Comparison of ENCODE assay signal across 25 cellular contexts in genomic region chr12:8911606-8912268, GRCh38. TPM values are rescaled to one million over a fixed set of nuclear protein-coding genes. Genes with fewer than 3 reads are reported as not detected.
DNase-seq lines count a peak whose midpoint lies in the region; ATAC-seq, FAIRE-seq and TF ChIP-seq lines count a peak whose summit lies in the region.
"Had no signal": no experiment of that assay in that cellular context is flagged by ENCODE, and none has a peak within 500 bp of the region (broad histone marks: within the 10 kb centered on the region; RNA-seq: fewer than 3 reads in every experiment).

No MANE protein-coding gene starts in this region.

- no peak overlapping the region for H4K8ac ChIP-seq in H1 (ENCODE audit: extremely low read depth, insufficient read depth, low read length)

- peak in 1 of 2 experiments; percentile 91; a peak in 2 of 3 replicates for TF ChIP-seq EP300 in H1 (IDR thresholded peaks at IDR 0.05; ENCODE audit: borderline replicate concordance in 1 of 2, low read depth in 2 of 2, low read length in 2 of 2)

- H3K36me3 ChIP-seq in HUES64 (ENCODE audit: insufficient read depth, low read length) (peaks cover 4% of the 10 kb centered on the region; the same call in 1 of the 2 replicates), H1 (ENCODE audit: control insufficient read depth in 2 of 4, insufficient read depth in 4 of 4, low read length in 3 of 4) (peaks cover 0 to 9% (median 0%) of the 10 kb centered on the region in 4 experiments; a peak in 1 of 8 replicates), aorta (ENCODE audit: control insufficient read depth in 1 of 2, insufficient read depth in 2 of 2, low read length in 1 of 2) (no peaks in the 10 kb centered on the region)
- H3K36me3 ChIP-seq: esophagus muscularis mucosa, gastrocnemius medialis, neutrophil, thoracic aorta had no signal

- no peak overlapping the region for H3K14ac ChIP-seq in H1 (ENCODE audit: insufficient read length)

- peak overlapping the region; percentile 87 for H4K91ac ChIP-seq in H1 (replicated peaks; ENCODE audit: insufficient read length, low read length)

- TF ChIP-seq POLR2A in H1 (IDR thresholded peaks at IDR 0.05; ENCODE audit: control extremely low read depth in 1 of 2, low read depth in 2 of 2, low read length in 2 of 2), result peak; percentile 56 to 57
- TF ChIP-seq POLR2A in H54 (IDR thresholded peaks at IDR 0.05; ENCODE audit: low read depth, low read length), result no peak

- intact Hi-C loops in aorta (cut with DNase I), result loop anchor here in 1 of 2 donors (5.0 kb wide), 1 partner anchor 41 kb away; no protein-coding TSS in a partner anchor

- no peak overlapping the region for H2BK15ac ChIP-seq in H1 (ENCODE audit: low read length)

- H2AK5ac ChIP-seq in H1 (ENCODE audit: low read depth, low read length), result no peak overlapping the region

- H2BK120ac ChIP-seq in H1 (replicated peaks; ENCODE audit: low read depth, low read length), result peak overlapping the region; percentile 13

- no peak for TF ChIP-seq RAD21 in H1 (IDR thresholded peaks at IDR 0.05 in 1 of 2, conservative IDR thresholded peaks at IDR 0.05 in 1 of 2; ENCODE audit: low read depth in 2 of 2, low read length in 2 of 2)

- H3K23ac ChIP-seq in H1 (ENCODE audit: insufficient read length), result no peak overlapping the region

- peaks cover 32% of the 10 kb centered on the region for H3K4me1 Mint-ChIP-seq in nephron

- peak overlapping the region; percentile 100 for H4K5ac ChIP-seq in H1 (ENCODE audit: insufficient read length, low read depth, low read length)

- no peaks in the 10 kb centered on the region for H3K27me3 ChIP-seq in HUES64 (ENCODE audit: insufficient read depth, low read length)
- H3K27me3 ChIP-seq in H1 (replicated peaks in 1 of 4; ENCODE audit: control insufficient read depth in 3 of 4, extremely low read depth in 1 of 4, insufficient read depth in 3 of 4, low read length in 3 of 4), result no peaks in the 10 kb centered on the region
- H3K27me3 ChIP-seq in aorta (ENCODE audit: control insufficient read depth in 1 of 2, insufficient read depth in 2 of 2, low read length in 1 of 2), result no peaks in the 10 kb centered on the region
- H3K27me3 ChIP-seq: esophagus muscularis mucosa, gastrocnemius medialis had no signal

- H3K56ac ChIP-seq in H1 (replicated peaks; ENCODE audit: insufficient read length, low read depth, low read length), result no peak overlapping the region

- no peaks in the 10 kb centered on the region for H3K79me1 ChIP-seq in H1 (ENCODE audit: low read depth, low read length)

- peaks cover 2 to 4% of the 10 kb centered on the region in 2 experiments for H4K20me1 ChIP-seq in H1 (replicated peaks in 1 of 2; ENCODE audit: control insufficient read depth in 1 of 2, insufficient read depth in 2 of 2, low read length in 2 of 2)

- DNase-seq in EL (peak; percentile 17), H1 (ENCODE audit: low read depth in 1 of 2, low spot score in 2 of 2) (no peak), GM19240 (ENCODE audit: insufficient read length, low spot score) (no peak), H54 (ENCODE audit: insufficient read length, low spot score) (no peak), aorta (no peak)
- DNase-seq: activated CD4-positive, alpha-beta T cell treated with anti-CD3 and anti-CD28 coated beads, Interleukin-2, amount 50 U/mL, for 48 hours; activated CD4-positive, CD25-positive, alpha-beta regulatory T cell; activated effector memory CD4-positive, alpha-beta T cell treated with anti-CD3 and anti-CD28 coated beads, Interleukin-2, amount 50 U/mL, for 16 hours; CD8-positive, alpha-beta memory T cell; effector memory CD8-positive, alpha-beta T cell; gastrocnemius medialis; GM23248; NCI-H1436; NCI-H526; stimulated activated CD4-positive, alpha-beta T cell treated with anti-CD3 and anti-CD28 coated beads, Interleukin-2, amount 100 ng/mL, for 48 hours; stimulated activated naive CD4-positive, alpha-beta T cell; T1000 had no signal

- H3K4me3 ChIP-seq in HUES64 (ENCODE audit: low read length) (peak overlapping the region; percentile 81), H1 (ENCODE audit: extremely low read depth in 1 of 4, insufficient read depth in 2 of 4, low read depth in 3 of 4, low read length in 4 of 4) (peak overlapping the region in 2 of 4 experiments; percentile 74 to 99; a peak in 3 of 8 replicates), aorta (ENCODE audit: low read length in 2 of 2) (no peak overlapping the region)
- H3K4me3 ChIP-seq: esophagus muscularis mucosa, gastrocnemius medialis, GM23248, thoracic aorta had no signal

- ATAC-seq in HG03159 (IDR thresholded peaks at IDR 0.05; ENCODE audit: unreplicated experiment), result no peak
- ATAC-seq in aorta (ENCODE audit: low FRiP score), result no peak
- ATAC-seq: effector memory CD8-positive, alpha-beta T cell; gastrocnemius medialis had no signal

- WGBS in HUES64, result 3% methylated on average over 3 of the region's 3 CpGs
- WGBS in H1 (ENCODE audit: extremely low coverage in 1 of 2, insufficient coverage in 1 of 2, insufficient read length in 1 of 2, insufficient replicate concordance in 2 of 2, low coverage in 1 of 2, low lambda C conversion rate in 2 of 2, missing lambda C conversion rate in 1 of 2), 2 experiments, result 2% methylated on average over 3 of the region's 3 CpGs; no CpG with 5 or more reads in 1 of the 2 experiments
- 69 to 73% methylated on average over 3 of the region's 3 CpGs for WGBS in aorta, 2 donors

- FAIRE-seq in H1 (lab: Jason Lieb, UNC), result peak; percentile 89
- FAIRE-seq in H54 (lab: Jason Lieb, UNC), result no peak
- FAIRE-seq: colon had no signal

- H3K27ac ChIP-seq in HUES64 (ENCODE audit: low read depth, low read length) (peak overlapping the region; percentile 96), H1 (ENCODE audit: low read depth, low read length) (peak overlapping the region; percentile 83), aorta (ENCODE audit: low read depth in 1 of 2, low read length in 2 of 2) (no peak overlapping the region)
- H3K27ac ChIP-seq: gastrocnemius medialis, GM23248, HL-60, neutrophil had no signal

- peak overlapping the region; percentile 98 to 100 (median 99) for H3K27ac Mint-ChIP-seq in nephron
- H3K27ac Mint-ChIP-seq: effector memory CD8-positive, alpha-beta T cell had no signal

- peak overlapping the region in 1 of 3 experiments; percentile 9 for H3K4me3 Mint-ChIP-seq in nephron
- H3K4me3 Mint-ChIP-seq: effector memory CD8-positive, alpha-beta T cell had no signal

- peak overlapping the region; percentile 89; the same call in 1 of the 2 replicates for H2BK5ac ChIP-seq in H1 (ENCODE audit: low read depth, low read length)

- no peak overlapping the region for H2AFZ ChIP-seq in H1 (ENCODE audit: low read length)

- POLR2A ChIA-PET in H1 (lab: Charles Lee; ENCODE audit: partially characterized antibody), result interaction anchor here (0.6 to 18.7 kb wide), 17 partner anchors 9 to 570 kb away, joined by 3 to 438 read pairs (median 6); partner anchors contain the start of gene M6PR

- peak overlapping the region; percentile 78 to 92 for H3K4me2 ChIP-seq in H1 (ENCODE audit: insufficient read depth in 1 of 2, low read depth in 2 of 2, low read length in 2 of 2)

- H3K4me1 ChIP-seq in HUES64 (ENCODE audit: insufficient read depth, low read length) (peaks cover 51% of the 10 kb centered on the region), H1 (replicated peaks in 1 of 4; ENCODE audit: control insufficient read depth in 3 of 4, insufficient read depth in 4 of 4, low read length in 3 of 4) (peaks cover 4 to 31% (median 20%) of the 10 kb centered on the region in 4 experiments), aorta (ENCODE audit: control insufficient read depth in 1 of 2, insufficient read depth in 2 of 2, low read length in 2 of 2) (peaks cover 0 to 6% of the 10 kb centered on the region in 2 donors)

- no peak overlapping the region for H2BK20ac ChIP-seq in H1 (ENCODE audit: low read length)

- peaks cover 19 to 24% of the 10 kb centered on the region in 2 experiments for H3K79me2 ChIP-seq in H1 (ENCODE audit: control insufficient read depth in 1 of 2, insufficient read depth in 2 of 2, low read length in 2 of 2)

- CTCF ChIA-PET in H1 (lab: Charles Lee; ENCODE audit: partially characterized antibody), result interaction anchor here (0.9 to 1.9 kb wide), 4 partner anchors 51 to 130 kb away, joined by 3 to 9 read pairs (median 4); no protein-coding TSS in a partner anchor

- no peaks in the 10 kb centered on the region for H3K27me3 Mint-ChIP-seq in nephron (ENCODE audit: low read depth)
- H3K27me3 Mint-ChIP-seq: CD8-positive, alpha-beta memory T cell had no signal

- H3K9me3 Mint-ChIP-seq in nephron, result no peaks in the 10 kb centered on the region
- H3K9me3 Mint-ChIP-seq: CD8-positive, alpha-beta memory T cell; effector memory CD8-positive, alpha-beta T cell had no signal

- H3K18ac ChIP-seq in H1 (ENCODE audit: extremely low read depth, low read length), result peak overlapping the region; percentile 79; the same call in 1 of the 2 replicates

- H3K36me3 Mint-ChIP-seq in nephron (ENCODE audit: low read depth), result no peaks in the 10 kb centered on the region

- H3K9me3 ChIP-seq in HUES64 (ENCODE audit: insufficient read depth, low read depth, low read length) (no peaks in the 10 kb centered on the region), H1 (ENCODE audit: insufficient read depth in 2 of 2, low read depth in 1 of 2, low read length in 1 of 2) (no peaks in the 10 kb centered on the region), aorta (ENCODE audit: control insufficient read depth, low read length) (no peaks in the 10 kb centered on the region)
- H3K9me3 ChIP-seq: esophagus muscularis mucosa, gastrocnemius medialis, neutrophil, thoracic aorta had no signal

- peak overlapping the region; percentile 93; the same call in 1 of the 2 replicates for H2BK12ac ChIP-seq in H1 (ENCODE audit: low read depth, low read length)

- H3K9ac ChIP-seq in HUES64 (ENCODE audit: low read depth, low read length) (peak overlapping the region; percentile 94), H1 (replicated peaks in 1 of 4; ENCODE audit: extremely low read depth in 1 of 4, low read depth in 3 of 4, low read length in 3 of 4) (peak overlapping the region in 1 of 4 experiments; percentile 33; a peak in 1 of 7 replicates)
- H3K9ac ChIP-seq: GM23248 had no signal

- H3K4ac ChIP-seq in H1 (replicated peaks; ENCODE audit: insufficient read length, low read depth, low read length), result no peak overlapping the region

- H3K23me2 ChIP-seq in H1 (ENCODE audit: low read depth, low read length), result peaks cover 9% of the 10 kb centered on the region

- no peak for TF ChIP-seq CTCF in H1 (IDR thresholded peaks at IDR 0.05; ENCODE audit: control extremely low read depth in 1 of 3, insufficient read depth in 1 of 3, low read depth in 1 of 3, low read length in 3 of 3)
- TF ChIP-seq CTCF in nephron (IDR thresholded peaks at IDR 0.05; ENCODE audit: unreplicated experiment in 3 of 3), result no peak

RNA-seq across cellular contexts. Expression of gene PHC1, which starts 2.6 kb away (rescaled TPM):
- polyA plus RNA-seq in HUES64 (2013, experiment 1 of 2), result 298 TPM
- 294 TPM for polyA plus RNA-seq in HUES64 (2013, experiment 2 of 2)
- total RNA-seq in H1 (2021; fragmentation: NEBNext Ultra II Directional; extraction: Animal tissue kit (Norgen Biotek cat#: 25700)), result 895 and 934 TPM in 2 replicates
- polyA plus RNA-seq in H1 (2011; rRNA removed), result 1,655 and 1,966 TPM in 2 replicates
- 1,167 TPM for polyA plus RNA-seq in H1 (2011; cell fraction: cytosol; rRNA removed)
- 4,031 TPM for polyA plus RNA-seq in H1 (2011; cell fraction: nucleus; rRNA removed)
- polyA plus RNA-seq in H1 (2012, experiment 1 of 2), result 523 to 757 TPM (median 649 TPM) in 4 replicates
- 232 TPM for polyA plus RNA-seq in H1 (2012, experiment 2 of 2)
- polyA plus RNA-seq in H1 (2013, experiment 1 of 2), result 1,106 TPM
- 1,034 TPM for polyA plus RNA-seq in H1 (2013, experiment 2 of 2)
- 658 and 938 TPM in 2 replicates for polyA minus RNA-seq in H1 (2011; rRNA and poly(A)+ RNA removed)
- polyA minus RNA-seq in H1 (2011; cell fraction: cytosol; rRNA and poly(A)+ RNA removed), result 651 TPM
- 450 TPM for polyA minus RNA-seq in H1 (2011; cell fraction: nucleus; rRNA and poly(A)+ RNA removed)
- total RNA-seq in aorta, result 10 to 100 TPM; 43.7 to 44.0 TPM
- 10 to 100 TPM; 10.5 to 58.3 TPM for polyA plus RNA-seq in aorta

RNA-seq across cellular contexts. Expression of gene M6PR, which starts 37.7 kb away (rescaled TPM):
- 72.1 TPM for polyA plus RNA-seq in HUES64 (2013, experiment 1 of 2)
- polyA plus RNA-seq in HUES64 (2013, experiment 2 of 2), result 82.5 TPM
- total RNA-seq in H1 (2021; fragmentation: NEBNext Ultra II Directional; extraction: Animal tissue kit (Norgen Biotek cat#: 25700)), result 106 and 115 TPM in 2 replicates
- polyA plus RNA-seq in H1 (2011; rRNA removed) (122 and 123 TPM in 2 replicates), aorta (10 to 100 TPM; 38.6 to 51.0 TPM)
- polyA plus RNA-seq in H1 (2011; cell fraction: cytosol; rRNA removed), result 89.1 TPM
- 78.4 TPM for polyA plus RNA-seq in H1 (2011; cell fraction: nucleus; rRNA removed)
- polyA plus RNA-seq in H1 (2012, experiment 1 of 2), result 141 to 194 TPM (median 160 TPM) in 4 replicates
- 69.2 TPM for polyA plus RNA-seq in H1 (2012, experiment 2 of 2)
- 128 TPM for polyA plus RNA-seq in H1 (2013, experiment 1 of 2)
- 150 TPM for polyA plus RNA-seq in H1 (2013, experiment 2 of 2)
- 223 and 232 TPM in 2 replicates for polyA minus RNA-seq in H1 (2011; rRNA and poly(A)+ RNA removed)
- 85.8 TPM for polyA minus RNA-seq in H1 (2011; cell fraction: cytosol; rRNA and poly(A)+ RNA removed)
- polyA minus RNA-seq in H1 (2011; cell fraction: nucleus; rRNA and poly(A)+ RNA removed), result 65.6 TPM
- total RNA-seq in aorta, result 100 to 1,000 TPM in 1 of 2 donors, 10 to 100 TPM in 1; 82.9 to 105 TPM

Comparison
In these comparisons a context has a peak if more than half of its experiments do, and no peak if none do; other contexts are left out.
1. H3K27ac ChIP-seq: peak in HUES64 (single experiment) and H1 (single experiment); none in aorta (0 of 2).
2. RNA of gene PHC1, which starts 2.6 kb away (total RNA-seq): 895 to 934 TPM in H1; 43.7 to 44.0 TPM in aorta; every median in the first group is over 10 times any median in the second.